In the genomic region with DNA sequence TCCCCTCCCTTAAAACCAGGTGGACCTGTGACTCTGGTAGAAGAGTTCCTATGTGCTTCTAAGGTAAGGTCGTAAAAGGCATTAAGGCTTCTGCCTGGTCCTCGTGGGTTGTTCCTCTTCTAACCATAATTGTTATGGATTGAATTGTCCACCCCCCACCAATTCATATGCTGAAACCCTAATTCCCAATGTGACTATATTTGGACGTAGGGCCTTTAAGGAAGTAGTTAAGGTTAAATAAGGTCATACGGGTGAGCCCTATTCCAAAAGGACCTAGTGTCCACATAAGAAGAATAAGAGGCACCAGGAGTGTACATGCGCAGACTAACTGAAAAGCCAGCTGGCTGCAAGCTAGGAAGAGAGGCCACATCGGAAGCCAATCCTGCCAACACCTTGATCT, we compare ENCODE assay signal across 2 cellular contexts.
TF ChIP-seq lines count a peak whose summit lies in the region.

No MANE protein-coding gene starts in this region.

TF ChIP-seq in IMR-90, 13 proteins besides CTCF, POLR2A, EP300 and RAD21:
- no peak for TF ChIP-seq SMC3 (IDR thresholded peaks at IDR 0.05; ENCODE audit: low read depth, low read length)
- TF ChIP-seq ELK1 (IDR thresholded peaks at IDR 0.05; ENCODE audit: borderline replicate concordance, low read depth, low read length) = no peak
- TF ChIP-seq, protein P1, sequence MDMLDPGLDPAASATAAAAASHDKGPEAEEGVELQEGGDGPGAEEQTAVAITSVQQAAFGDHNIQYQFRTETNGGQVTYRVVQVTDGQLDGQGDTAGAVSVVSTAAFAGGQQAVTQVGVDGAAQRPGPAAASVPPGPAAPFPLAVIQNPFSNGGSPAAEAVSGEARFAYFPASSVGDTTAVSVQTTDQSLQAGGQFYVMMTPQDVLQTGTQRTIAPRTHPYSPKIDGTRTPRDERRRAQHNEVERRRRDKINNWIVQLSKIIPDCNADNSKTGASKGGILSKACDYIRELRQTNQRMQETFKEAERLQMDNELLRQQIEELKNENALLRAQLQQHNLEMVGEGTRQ (IDR thresholded peaks at IDR 0.05; ENCODE audit: low read depth, low read length) = no peak
- TF ChIP-seq MXI1 (IDR thresholded peaks at IDR 0.05; ENCODE audit: borderline replicate concordance, low read depth, low read length) = no peak
- TF ChIP-seq RCOR1 (IDR thresholded peaks at IDR 0.05; ENCODE audit: insufficient replicate concordance, low read length) = no peak
- TF ChIP-seq RFX5 (IDR thresholded peaks at IDR 0.05; ENCODE audit: low read depth, low read length) = no peak
- no peak for TF ChIP-seq CHD1 (IDR thresholded peaks at IDR 0.05; ENCODE audit: low read depth, low read length)
- TF ChIP-seq FOS (IDR thresholded peaks at IDR 0.05; ENCODE audit: low read depth, low read length) = no peak
- no peak for TF ChIP-seq MAFK (IDR thresholded peaks at IDR 0.05; ENCODE audit: low read depth, low read length)
- no peak for TF ChIP-seq CEBPB (IDR thresholded peaks at IDR 0.05; ENCODE audit: low read depth, low read length)
- no peak for TF ChIP-seq MAZ (IDR thresholded peaks at IDR 0.05; ENCODE audit: borderline replicate concordance, low read depth, low read length)
- no peak for TF ChIP-seq BHLHE40 (IDR thresholded peaks at IDR 0.05; ENCODE audit: low read depth, low read length)
- TF ChIP-seq NFE2L2 (IDR thresholded peaks at IDR 0.05; ENCODE audit: low read depth, low read length) = no peak

TF ChIP-seq in neural cell, 6 proteins besides CTCF, POLR2A, EP300 and RAD21:
- TF ChIP-seq TAF1 (IDR thresholded peaks at IDR 0.05; ENCODE audit: low read depth) (no peak), MXI1 (conservative IDR thresholded peaks at IDR 0.05; ENCODE audit: poor library complexity, severe bottlenecking) (no peak), SMC3 (conservative IDR thresholded peaks at IDR 0.05; ENCODE audit: poor library complexity) (no peak), POLR2AphosphoS5 (IDR thresholded peaks at IDR 0.05) (no peak), EZH2 (IDR thresholded peaks at IDR 0.05; ENCODE audit: borderline replicate concordance, insufficient read depth, low read length, poor library complexity, severe bottlenecking) (no peak)
